Comparison of ENCODE assay signal across 1 cellular context in the genomic region with DNA sequence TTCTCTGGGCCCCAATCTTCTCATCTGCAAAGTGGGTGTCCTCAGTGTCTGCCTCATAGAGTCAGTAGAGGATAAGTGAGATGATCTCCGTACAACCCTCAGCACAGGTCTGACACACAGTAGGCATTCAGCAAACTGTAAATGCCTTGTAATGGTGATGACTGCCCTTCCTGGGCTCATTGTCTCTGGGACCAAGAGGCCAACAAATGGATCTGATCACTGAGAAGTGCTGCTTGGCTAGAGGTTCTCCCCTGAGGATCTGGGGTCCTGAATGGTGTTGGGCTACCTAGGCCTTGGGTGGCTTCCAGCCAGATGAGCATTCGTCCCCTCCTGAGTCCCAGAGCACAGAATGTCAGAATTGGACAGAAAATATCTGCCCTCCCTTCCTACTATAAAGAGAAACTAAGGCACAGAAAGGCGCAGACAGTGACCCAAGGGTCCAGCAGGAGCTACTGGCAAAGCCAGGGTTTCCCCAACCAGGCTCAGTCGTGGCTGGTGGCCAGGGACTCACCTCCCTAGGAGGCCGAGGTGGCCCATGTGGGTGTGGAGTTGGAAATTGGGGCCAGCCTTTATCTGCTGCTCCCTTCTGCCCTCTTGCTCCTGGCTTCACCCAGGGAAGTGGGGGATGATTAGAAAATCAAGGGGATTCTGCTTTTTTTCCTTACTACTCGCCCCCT.
A peak's percentile ranks its signal among the peaks of the same experiment; 100 is the strongest.
TF ChIP-seq lines count a peak whose summit lies in the region.

No MANE protein-coding gene starts in this region.

TF ChIP-seq in HepG2, 621 proteins besides CTCF, POLR2A, EP300 and RAD21:
- TF ChIP-seq ZMYM3 (CRISPR knock-in tag; IDR thresholded peaks at IDR 0.05) (peak; percentile 5; the same call in 1 of the 2 replicates), ZNF724P (CRISPR knock-in tag; IDR thresholded peaks at IDR 0.05; ENCODE audit: borderline replicate concordance) (no peak), ZNF629 (CRISPR knock-in tag; conservative IDR thresholded peaks at IDR 0.05) (peak; percentile 92), TGIF2 (CRISPR knock-in tag; IDR thresholded peaks at IDR 0.05) (no peak), ZNF556 (CRISPR knock-in tag; IDR thresholded peaks at IDR 0.05; ENCODE audit: borderline replicate concordance) (0 out of 2 replicates have a peak, but pooled peaks have one; percentile 51), MTA1 (CRISPR knock-in tag; IDR thresholded peaks at IDR 0.05; ENCODE audit: borderline replicate concordance) (peak; percentile 10; the same call in 1 of the 2 replicates), ADNP (CRISPR knock-in tag; IDR thresholded peaks at IDR 0.05) (peak; percentile 44; the same call in 1 of the 2 replicates)
